22 cellular contexts compared by ENCODE assay signal in genomic region chr22:31853736-31854500, GRCh38.
"Had no signal": no experiment of that assay in that cellular context is flagged by ENCODE, and none has a peak within 500 bp of the region (broad histone marks: within the 10 kb centered on the region; RNA-seq: fewer than 3 reads in every experiment).

No MANE protein-coding gene starts in this region.

- ATAC-seq: activated T-cell treated with anti-CD3 and anti-CD28 coated beads, Interleukin-2, amount 50 U/mL, for 72 hours; gastrocnemius medialis; heart left ventricle had no signal

- FAIRE-seq: colon, kidney had no signal

- H3K4me3 ChIP-seq: cardiac muscle cell, gastrocnemius medialis, heart left ventricle, left ventricle myocardium inferior, prostate gland, right atrium auricular region, suprapubic skin had no signal

- DNase-seq: activated CD4-positive, alpha-beta T cell treated with anti-CD3 and anti-CD28 coated beads for 1 hour; activated CD8-positive, alpha-beta memory T cell treated with anti-CD3 and anti-CD28 coated beads for 24 hours; activated CD8-positive, alpha-beta memory T cell treated with anti-CD3 and anti-CD28 coated beads, Interleukin-2, amount 50 U/mL, for 48 hours; activated gamma-delta T cell; activated T-cell treated with anti-CD3 and anti-CD28 coated beads, Interleukin-2, amount 50 U/mL, for 72 hours; gastrocnemius medialis; heart left ventricle; kidney; left ventricle myocardium inferior; mammary epithelial cell; midbrain; stimulated activated CD4-positive, alpha-beta T cell treated with anti-CD3 and anti-CD28 coated beads, Interleukin-2, amount 100 ng/mL, for 24 hours; stimulated activated naive CD4-positive, alpha-beta T cell treated with Interleukin-2 at 50 U/mL for 16 hours; T-helper 9 cell; trophoblast cell had no signal

- H3K4me3 Mint-ChIP-seq: activated naive CD8-positive, alpha-beta T cell; activated T-cell treated with anti-CD3 and anti-CD28 coated beads, Interleukin-2, amount 50 U/mL, for 72 hours; neural crest cell had no signal

- H3K9me3 ChIP-seq: gastrocnemius medialis, heart left ventricle, left ventricle myocardium inferior, prostate gland, right atrium auricular region, suprapubic skin had no signal

- H3K27me3 Mint-ChIP-seq: activated naive CD8-positive, alpha-beta T cell had no signal

- H3K27ac Mint-ChIP-seq: activated naive CD8-positive, alpha-beta T cell; activated T-cell treated with anti-CD3 and anti-CD28 coated beads, Interleukin-2, amount 50 U/mL, for 72 hours had no signal

- H3K9me3 Mint-ChIP-seq: activated T-cell treated with anti-CD3 and anti-CD28 coated beads, Interleukin-2, amount 50 U/mL, for 72 hours; neural crest cell had no signal
